1 cellular context compared by ENCODE assay signal in the genomic region with DNA sequence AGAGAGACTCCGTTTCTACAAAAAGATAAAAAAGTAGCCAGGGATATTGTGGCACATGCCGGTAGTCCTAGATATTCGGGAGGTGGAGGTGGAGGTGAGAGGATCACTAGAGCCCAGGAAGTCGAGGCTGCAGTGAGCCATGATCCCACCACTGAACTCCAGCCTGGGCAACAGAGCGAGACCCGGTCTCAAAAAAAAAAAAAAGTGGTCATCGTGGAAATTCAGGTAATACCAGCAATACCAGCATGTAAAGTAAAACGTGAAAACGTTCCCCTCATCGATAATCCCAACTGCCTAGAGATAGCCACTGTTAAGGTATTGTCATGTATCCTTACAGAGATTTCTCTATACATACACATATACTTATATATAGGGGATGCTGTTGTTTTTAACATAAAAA.
TF ChIP-seq lines count a peak whose summit lies in the region.

No MANE protein-coding gene starts in this region.

TF ChIP-seq in HepG2, 621 proteins besides CTCF, POLR2A, EP300 and RAD21:
- TF ChIP-seq ZBTB38 (CRISPR knock-in tag; IDR thresholded peaks at IDR 0.05) (no peak), ZNF121 (CRISPR knock-in tag; IDR thresholded peaks at IDR 0.05) (peak; percentile 70)
TF ChIP-seq in HepG2: peak in this region for 1.
